ENCODE assay signal across 8 cellular contexts in genomic region chr3:101676219-101676764, GRCh38. TPM values are rescaled to one million over a fixed set of nuclear protein-coding genes. Genes with fewer than 3 reads are reported as not detected.
DNase-seq lines count a peak whose midpoint lies in the region; ATAC-seq and TF ChIP-seq lines count a peak whose summit lies in the region.

No MANE protein-coding gene starts in this region.

- peak overlapping the region; percentile 97 for H3K27ac Mint-ChIP-seq in HFFc6
- H3K27ac Mint-ChIP-seq in activated naive CD8-positive, alpha-beta T cell: peak overlapping the region; percentile 96

- no peaks in the 10 kb centered on the region for H3K27me3 ChIP-seq in OCI-LY3 (ENCODE audit: low read depth, low read length)

- H3K4me3 ChIP-seq in OCI-LY3 (ENCODE audit: low read length): peak overlapping the region; percentile 87

- H3K79me2 ChIP-seq in OCI-LY3 (ENCODE audit: low read length): peaks cover 67% of the 10 kb centered on the region

- H3K4me3 Mint-ChIP-seq in HFFc6: peak overlapping the region; percentile 97
- H3K4me3 Mint-ChIP-seq in activated naive CD8-positive, alpha-beta T cell: peak overlapping the region; percentile 97

- H3K36me3 ChIP-seq in OCI-LY3 (replicated peaks; ENCODE audit: low read depth, low read length): peaks cover 19% of the 10 kb centered on the region

- peak; percentile 97 for DNase-seq in GM10248 (ENCODE audit: extremely low spot score)
- DNase-seq in HFFc6: peak; percentile 91
- peak; percentile 97 for DNase-seq in left cardiac atrium
- DNase-seq in renal cortical epithelial cell (ENCODE audit: low read depth): peak; percentile 82
- DNase-seq in DMS79 (lab: John Stamatoyannopoulos, UW): no peak
- no peak for DNase-seq in NCI-H1092 treated with DMSO at 0.1 percent for 48 hours (lab: John Stamatoyannopoulos, UW)

- H3K4me1 ChIP-seq in OCI-LY3 (ENCODE audit: low read length): peaks cover 27% of the 10 kb centered on the region

- POLR2A ChIA-PET in GM10248 (lab: Yijun Ruan, JAX): interaction anchor here (0.6 to 3.6 kb wide), 5 partner anchors 9 to 185 kb away, joined by 3 to 22 read pairs (median 6); partner anchors contain the start of genes PCNP and RPL24

- H3K9me3 Mint-ChIP-seq in HFFc6: no peaks in the 10 kb centered on the region
- no peaks in the 10 kb centered on the region for H3K9me3 Mint-ChIP-seq in activated naive CD8-positive, alpha-beta T cell (ENCODE audit: low read depth)

- peaks cover 45% of the 10 kb centered on the region for H3K4me1 Mint-ChIP-seq in HFFc6 (ENCODE audit: low read depth)
- peaks cover 54% of the 10 kb centered on the region for H3K4me1 Mint-ChIP-seq in activated naive CD8-positive, alpha-beta T cell (ENCODE audit: low read depth)

- H3K4me2 ChIP-seq in OCI-LY3 (ENCODE audit: low read length): peak overlapping the region; percentile 81

- CTCF ChIA-PET in GM10248 (lab: Yijun Ruan, JAX): interaction anchor here (1.1 to 6.9 kb wide), 6 partner anchors 8 to 100 kb away, joined by 3 to 44 read pairs (median 5); partner anchors contain the start of gene RPL24

- intact Hi-C loops in left cardiac atrium (cut with DNase I): loop anchor here in 1 of 2 donors (2.0 kb wide), 1 partner anchor 101 kb away; the partner anchor contains the start of gene PCNP

- H3K9ac ChIP-seq in OCI-LY3 (ENCODE audit: low read length): peak overlapping the region; percentile 96

- peak overlapping the region; percentile 72 for H2AFZ ChIP-seq in OCI-LY3 (ENCODE audit: low read depth, low read length)

- peak overlapping the region; percentile 85 for H3K27ac ChIP-seq in OCI-LY3 (ENCODE audit: low read length)

- H3K9me3 ChIP-seq in OCI-LY3 (ENCODE audit: insufficient read depth, low read length): no peaks in the 10 kb centered on the region

- peak; percentile 95 to 97 for ATAC-seq in left cardiac atrium

- peaks cover 25% of the 10 kb centered on the region for H4K20me1 ChIP-seq in OCI-LY3 (ENCODE audit: insufficient read depth, low read length)

- TF ChIP-seq CTCF in GM10248 (IDR thresholded peaks at IDR 0.05; ENCODE audit: control extremely low read depth, extremely low read depth, low read depth, missing control alignments) (peak; percentile 8), HFFc6 (IDR thresholded peaks at IDR 0.05) (peak; percentile 37), OCI-LY3 (IDR thresholded peaks at IDR 0.05; ENCODE audit: low read depth, low read length) (no peak)

- H3K36me3 Mint-ChIP-seq in HFFc6 (ENCODE audit: low read depth): peaks cover 23% of the 10 kb centered on the region
- peaks cover 6% of the 10 kb centered on the region for H3K36me3 Mint-ChIP-seq in activated naive CD8-positive, alpha-beta T cell

- peaks cover 5% of the 10 kb centered on the region for H3K27me3 Mint-ChIP-seq in HFFc6 (ENCODE audit: insufficient read depth)
- no peaks in the 10 kb centered on the region for H3K27me3 Mint-ChIP-seq in activated naive CD8-positive, alpha-beta T cell

RNA-seq across cellular contexts. Expression of gene ZBTB11, which starts 0.6 kb away (rescaled TPM):
- 10 to 100 TPM; 13.0 to 16.3 (median 15.5) TPM for total RNA-seq in HFFc6 (2021; fragmentation: NEBNext Ultra II Directional; extraction: Animal tissue kit (Norgen Biotek cat#: 25700))
- total RNA-seq in left cardiac atrium: 10 to 100 TPM in 1 of 2 donors, 1 to 10 TPM in 1; 8.3 to 10.3 TPM
- 26.0 and 26.9 TPM in 2 replicates for total RNA-seq in renal cortical epithelial cell

RNA-seq across cellular contexts. Expression of gene RPL24, which starts 10.2 kb away (rescaled TPM):
- total RNA-seq in HFFc6 (2021; fragmentation: NEBNext Ultra II Directional; extraction: Animal tissue kit (Norgen Biotek cat#: 25700)): 1,000 to 10,000 TPM in 5 of 6 experiments, 100 to 1,000 TPM in 1; 995 to 1,172 (median 1,151) TPM
- 100 to 1,000 TPM; 824 to 885 TPM for total RNA-seq in left cardiac atrium
- total RNA-seq in renal cortical epithelial cell: 838 and 2,187 TPM in 2 replicates

RNA-seq across cellular contexts. Expression of gene CEP97, which starts 48.1 kb away (rescaled TPM):
- 10 to 100 TPM; 10.6 to 17.4 (median 14.0) TPM for total RNA-seq in HFFc6 (2021; fragmentation: NEBNext Ultra II Directional; extraction: Animal tissue kit (Norgen Biotek cat#: 25700))
- 1 to 10 TPM; 5.1 to 6.1 TPM for total RNA-seq in left cardiac atrium
- 12.5 and 16.2 TPM in 2 replicates for total RNA-seq in renal cortical epithelial cell

Comparison
In these comparisons a context has a peak if more than half of its experiments do, and no peak if none do; other contexts are left out.
1. DNase-seq: peak in GM10248 (single experiment), HFFc6 (single experiment), left cardiac atrium (single experiment) and renal cortical epithelial cell (single experiment); none in DMS79 (single experiment) and NCI-H1092 treated with DMSO at 0.1 percent for 48 hours (single experiment).